Comparison of ENCODE assay signal across 1 cellular context in genomic region chr11:72454791-72455190, GRCh38.
TF ChIP-seq lines count a peak whose summit lies in the region.

No MANE protein-coding gene starts in this region.

TF ChIP-seq in HepG2, 621 proteins besides CTCF, POLR2A, EP300 and RAD21:
- no peak for TF ChIP-seq ZBED4 (CRISPR knock-in tag; IDR thresholded peaks at IDR 0.05; ENCODE audit: borderline replicate concordance)
- no peak for TF ChIP-seq IKZF1 (IDR thresholded peaks at IDR 0.05)
- no peak for TF ChIP-seq MBNL3 (CRISPR knock-in tag; conservative IDR thresholded peaks at IDR 0.05)
- TF ChIP-seq ZNF337 (CRISPR knock-in tag; IDR thresholded peaks at IDR 0.05; ENCODE audit: borderline replicate concordance, low read depth) = no peak
- no peak for TF ChIP-seq SKIL (CRISPR knock-in tag; IDR thresholded peaks at IDR 0.05; ENCODE audit: borderline replicate concordance)
- no peak for TF ChIP-seq ZNF460 (CRISPR knock-in tag; IDR thresholded peaks at IDR 0.05; ENCODE audit: borderline replicate concordance)
